ENCODE assay signal across 1 cellular context in genomic region chr2:55025082-55025481, GRCh38.
TF ChIP-seq lines count a peak whose summit lies in the region.

No MANE protein-coding gene starts in this region.

TF ChIP-seq in GM12878, 131 proteins besides CTCF, POLR2A, EP300 and RAD21:
- TF ChIP-seq ZBTB4 (CRISPR knock-in tag; IDR thresholded peaks at IDR 0.05) (no peak), SUPT20H (IDR thresholded peaks at IDR 0.05; ENCODE audit: borderline replicate concordance, control insufficient read depth, low read depth, low read length) (no peak), NR2F1 (conservative IDR thresholded peaks at IDR 0.05) (no peak), BHLHE40 (IDR thresholded peaks at IDR 0.05; ENCODE audit: borderline replicate concordance in 1 of 2, low read depth in 2 of 2, low read length in 1 of 2) (no peak), TCF7 (IDR thresholded peaks at IDR 0.05; ENCODE audit: borderline replicate concordance) (peak; percentile 83), IRF3 (IDR thresholded peaks at IDR 0.05) (no peak), IRF4 (IDR thresholded peaks at IDR 0.05; ENCODE audit: low read depth, low read length) (no peak), CHD2 (IDR thresholded peaks at IDR 0.05; ENCODE audit: borderline replicate concordance, low read depth, low read length) (no peak), MTA3 (IDR thresholded peaks at IDR 0.05; ENCODE audit: borderline replicate concordance, low read length) (0 out of 2 replicates have a peak, but pooled peaks have one; percentile 42), MEF2A (IDR thresholded peaks at IDR 0.05; ENCODE audit: insufficient read depth, low read depth, low read length) (peak; percentile 27; the same call in 1 of the 2 replicates), PBX3 (IDR thresholded peaks at IDR 0.05; ENCODE audit: insufficient replicate concordance, low read depth, low read length) (no peak), NFYA (IDR thresholded peaks at IDR 0.05; ENCODE audit: borderline replicate concordance, low read depth, low read length) (no peak), PML (IDR thresholded peaks at IDR 0.05; ENCODE audit: low read length) (no peak), POLR2AphosphoS5 (IDR thresholded peaks at IDR 0.05; ENCODE audit: low read length) (no peak), STAT3 (IDR thresholded peaks at IDR 0.05; ENCODE audit: low read depth, low read length) (no peak), BCL3 (IDR thresholded peaks at IDR 0.05; ENCODE audit: borderline replicate concordance, insufficient read depth, low read depth, low read length, poor library complexity, severe bottlenecking) (no peak), SRF (IDR thresholded peaks at IDR 0.05; ENCODE audit: low read depth in 2 of 2, low read length in 2 of 2) (no peak), LARP7 (IDR thresholded peaks at IDR 0.05) (no peak), ATF2 (IDR thresholded peaks at IDR 0.05; ENCODE audit: low read length) (0 out of 2 replicates have a peak, but pooled peaks have one; percentile 13), NKRF (conservative IDR thresholded peaks at IDR 0.05) (no peak), NFIC (IDR thresholded peaks at IDR 0.05; ENCODE audit: low read depth, low read length) (peak; percentile 54; the same call in 1 of the 2 replicates), ZBTB40 (IDR thresholded peaks at IDR 0.05; ENCODE audit: borderline replicate concordance) (no peak), SMARCA5 (IDR thresholded peaks at IDR 0.05) (no peak), ETV6 (conservative IDR thresholded peaks at IDR 0.05 in 1 of 2, IDR thresholded peaks at IDR 0.05 in 1 of 2; ENCODE audit: borderline replicate concordance in 1 of 2, low read depth in 1 of 2) (no peak), PRDM15 (CRISPR knock-in tag; IDR thresholded peaks at IDR 0.05) (no peak), MTA2 (IDR thresholded peaks at IDR 0.05; ENCODE audit: low read depth) (no peak), IKZF2 (IDR thresholded peaks at IDR 0.05) (0 out of 4 replicates have a peak, but pooled peaks of 1 of the 2 experiments have one; percentile 20), PAX8 (IDR thresholded peaks at IDR 0.05) (no peak), E2F4 (IDR thresholded peaks at IDR 0.05; ENCODE audit: low read depth, low read length) (no peak)
